ENCODE assay signal across 1 cellular context in genomic region chr4:1243451-1244080, GRCh38.
TF ChIP-seq lines count a peak whose summit lies in the region.

No MANE protein-coding gene starts in this region.

TF ChIP-seq in HEK293, 187 proteins besides CTCF, POLR2A, EP300 and RAD21 (continued from another document):
- TF ChIP-seq ZNF280C (tag by site-specific recombination; IDR thresholded peaks at IDR 0.05) = no peak
- no peak for TF ChIP-seq GLI4 (tag by site-specific recombination; IDR thresholded peaks at IDR 0.05)
- no peak for TF ChIP-seq ZNF157 (tag by site-specific recombination; IDR thresholded peaks at IDR 0.05)
- no peak for TF ChIP-seq KLF7 (tag by site-specific recombination; IDR thresholded peaks at IDR 0.05; ENCODE audit: borderline replicate concordance)
